Comparison of ENCODE assay signal across 20 cellular contexts in genomic region chr2:177636672-177637071, GRCh38.
"Had no signal": no experiment of that assay in that cellular context is flagged by ENCODE, and none has a peak within 500 bp of the region (broad histone marks: within the 10 kb centered on the region; RNA-seq: fewer than 3 reads in every experiment).

No MANE protein-coding gene starts in this region.

- H3K27ac ChIP-seq: adrenal gland, cardiac muscle cell, esophagus muscularis mucosa, left ventricle myocardium inferior, prostate gland, skin epidermis, suprapubic skin, upper lobe of left lung had no signal

- DNase-seq: activated CD4-positive, alpha-beta memory T cell treated with anti-CD3 and anti-CD28 coated beads, Interleukin-2, amount 10 ng/mL, durations not matched to agents 7 days and 5 days; activated CD4-positive, alpha-beta T cell treated with anti-CD3 and anti-CD28 coated beads for 4 hours; activated effector memory CD4-positive, alpha-beta T cell treated with Interleukin-2 at 50 U/mL for 16 hours; activated T-cell treated with anti-CD3 and anti-CD28 coated beads, Interleukin-2, amount 50 U/mL, for 4 hours; adrenal gland; hippocampal formation; left ventricle myocardium inferior; mesenchymal stem cell; natural killer cell; right cardiac atrium; stimulated activated CD4-positive, alpha-beta T cell treated with anti-CD3 and anti-CD28 coated beads, Interleukin-15, amount 100 ng/mL, for 24 hours; stimulated activated CD4-positive, alpha-beta T cell treated with anti-CD3 and anti-CD28 coated beads, Interleukin-4, amount 100 ng/mL, for 1 hour; T-cell; T-helper 9 cell; upper lobe of left lung had no signal

- H3K4me3 ChIP-seq: adrenal gland, cardiac muscle cell, esophagus muscularis mucosa, left ventricle myocardium inferior, prostate gland, skin epidermis, suprapubic skin, upper lobe of left lung had no signal

- H3K36me3 ChIP-seq: adrenal gland, cardiac muscle cell, esophagus muscularis mucosa, left ventricle myocardium inferior, prostate gland, suprapubic skin, upper lobe of left lung had no signal

- H3K27me3 ChIP-seq: adrenal gland, cardiac muscle cell, esophagus muscularis mucosa, suprapubic skin, upper lobe of left lung had no signal

- H3K4me1 ChIP-seq: prostate gland, suprapubic skin, upper lobe of left lung had no signal

- ATAC-seq: activated T-cell treated with anti-CD3 and anti-CD28 coated beads, Interleukin-2, amount 50 U/mL, for 4 hours; natural killer cell; right cardiac atrium; T-cell had no signal

- H3K9me3 ChIP-seq: adrenal gland, esophagus muscularis mucosa, left ventricle myocardium inferior, prostate gland, suprapubic skin, upper lobe of left lung had no signal
